In genomic region chr17:48465884-48466283, GRCh38 we compare ENCODE assay signal across 27 cellular contexts.
"Had no signal": no experiment of that assay in that cellular context is flagged by ENCODE, and none has a peak within 500 bp of the region (broad histone marks: within the 10 kb centered on the region; RNA-seq: fewer than 3 reads in every experiment).

No MANE protein-coding gene starts in this region.

- FAIRE-seq: urothelium cell line had no signal

- H3K36me3 ChIP-seq: stomach, suprapubic skin, thoracic aorta, thyroid gland, tibial artery, tibial nerve, transverse colon, upper lobe of left lung, upper lobe of right lung, uterus, vagina had no signal

- H3K4me1 ChIP-seq: stomach, suprapubic skin, testis, thyroid gland, tibial artery, tibial nerve, transverse colon, upper lobe of left lung, upper lobe of right lung, uterus, vagina had no signal

- H3K4me3 ChIP-seq: stomach, suprapubic skin, testis, thoracic aorta, thyroid gland, tibial artery, tibial nerve, transverse colon, upper lobe of left lung, upper lobe of right lung, uterus, vagina had no signal

- DNase-seq: stimulated activated CD4-positive, alpha-beta T cell treated with anti-CD3 and anti-CD28 coated beads, Interleukin-2, amount 100 ng/mL, for 48 hours; stimulated activated CD4-positive, alpha-beta T cell treated with anti-CD3 and anti-CD28 coated beads, Interleukin-4, amount 100 ng/mL, for 1 hour; stimulated activated CD4-positive, alpha-beta T cell treated with anti-CD3 and anti-CD28 coated beads, Interleukin-4, amount 100 ng/mL, for 24 hours; stimulated activated CD4-positive, alpha-beta T cell treated with anti-CD3 and anti-CD28 coated beads, Interleukin-4, amount 100 ng/mL, for 4 hours; stimulated activated CD8-positive, alpha-beta memory T cell treated with anti-CD3 and anti-CD28 coated beads, Interleukin-4, amount 100 ng/mL, for 48 hours; stimulated activated naive B cell treated with anti-CD40 and anti-IgM and Interleukin-4, amounts not matched to agents 10 μg/mL and 1 μg/mL and 100 μg/mL, for 72 hours; stimulated activated naive CD4-positive, alpha-beta T cell; stimulated activated naive CD4-positive, alpha-beta T cell treated with Interleukin-2 at 50 U/mL for 16 hours; stimulated activated naive CD8-positive, alpha-beta T cell treated with anti-CD3 and anti-CD28 coated beads, Interleukin-15, amount 100 ng/mL, for 72 hours; stimulated activated naive CD8-positive, alpha-beta T cell treated with anti-CD3 and anti-CD28 coated beads, Interleukin-15, Interleukin-2, amounts not matched to agents 100 U/mL and 50 U/mL, for 24 hours; stomach; substantia nigra; testis; thyroid gland; tibial artery; transverse colon; trophoblast cell; upper lobe of left lung; upper lobe of right lung; uterus had no signal

- H3K27me3 ChIP-seq: testis, thyroid gland, transverse colon, uterus, vagina had no signal

- ATAC-seq: stimulated activated effector memory CD8-positive, alpha-beta T cell treated with anti-CD3 and anti-CD28 coated beads, Interleukin-12 subunit alpha, Interleukin-12 subunit beta, amount 100 ng/mL, for 72 hours; stimulated activated memory B cell treated with anti-CD40 and anti-IgM and Interleukin-4, amounts not matched to agents 10 μg/mL and 1 μg/mL and 100 μg/mL, for 72 hours; stimulated activated naive B cell treated with anti-CD40 and anti-IgM and Interleukin-4, amounts not matched to agents 10 μg/mL and 1 μg/mL and 100 μg/mL, for 72 hours; stimulated activated naive CD8-positive, alpha-beta T cell treated with anti-CD3 and anti-CD28 coated beads, Interleukin-15, amount 100 ng/mL, for 72 hours; stimulated activated naive CD8-positive, alpha-beta T cell treated with anti-CD3 and anti-CD28 coated beads, Interleukin-15, Interleukin-2, amounts not matched to agents 100 U/mL and 50 U/mL, for 24 hours; upper lobe of right lung had no signal

- H3K9me3 ChIP-seq: stomach, suprapubic skin, testis, thoracic aorta, thyroid gland, tibial artery, tibial nerve, transverse colon, upper lobe of left lung, upper lobe of right lung, uterus, vagina had no signal

- H3K27ac ChIP-seq: stomach, suprapubic skin, testis, thoracic aorta, thyroid gland, tibial artery, tibial nerve, transverse colon, upper lobe of left lung, upper lobe of right lung, uterus, vagina had no signal
